Comparison of ENCODE assay signal across 2 cellular contexts in genomic region chr14:91418387-91419043, GRCh38.
TF ChIP-seq lines count a peak whose summit lies in the region.

No MANE protein-coding gene starts in this region.

TF ChIP-seq in HCT116, 20 proteins besides CTCF, POLR2A, EP300 and RAD21:
- TF ChIP-seq ZFX (IDR thresholded peaks at IDR 0.05) (peak; percentile 84), YY1 (IDR thresholded peaks at IDR 0.05; ENCODE audit: extremely low read depth, insufficient replicate concordance, low read depth, low read length) (peak; percentile 66), CBX3 (IDR thresholded peaks at IDR 0.05; ENCODE audit: low read depth) (0 out of 2 replicates have a peak, but pooled peaks have one; percentile 8), SRF (IDR thresholded peaks at IDR 0.05; ENCODE audit: low read depth) (no peak), SP1 (IDR thresholded peaks at IDR 0.05; ENCODE audit: low read depth) (no peak)

TF ChIP-seq in endothelial cell of umbilical vein, 7 proteins besides CTCF, POLR2A, EP300 and RAD21:
- no peak for TF ChIP-seq POLR2AphosphoS5 (IDR thresholded peaks at IDR 0.05; ENCODE audit: insufficient read depth, low read depth, low read length)
- no peak for TF ChIP-seq GATA2 (IDR thresholded peaks at IDR 0.05; ENCODE audit: insufficient read depth, insufficient read length, low read depth, low read length)
- no peak for TF ChIP-seq MYC (IDR thresholded peaks at IDR 0.05; ENCODE audit: low read depth, low read length)
- TF ChIP-seq JUN (IDR thresholded peaks at IDR 0.05; ENCODE audit: borderline replicate concordance, insufficient read depth, insufficient read length, low read depth), result no peak
- TF ChIP-seq MAX (IDR thresholded peaks at IDR 0.05; ENCODE audit: insufficient read depth, insufficient read length), result no peak
- TF ChIP-seq EZH2 (IDR thresholded peaks at IDR 0.05; ENCODE audit: borderline replicate concordance, low read depth, low read length, severe bottlenecking), result no peak
- no peak for TF ChIP-seq FOS (IDR thresholded peaks at IDR 0.05; ENCODE audit: borderline replicate concordance, insufficient read depth, low read length)
TF ChIP-seq in endothelial cell of umbilical vein: peak in this region for 0.
